ENCODE assay signal across 1 cellular context in genomic region chr18:75209952-75210261, GRCh38.
TF ChIP-seq lines count a peak whose summit lies in the region.

No MANE protein-coding gene starts in this region.

TF ChIP-seq in IMR-90, 13 proteins besides CTCF, POLR2A, EP300 and RAD21:
- TF ChIP-seq ELK1 (IDR thresholded peaks at IDR 0.05; ENCODE audit: borderline replicate concordance, low read depth, low read length) (no peak), MAZ (IDR thresholded peaks at IDR 0.05; ENCODE audit: borderline replicate concordance, low read depth, low read length) (no peak), MAFK (IDR thresholded peaks at IDR 0.05; ENCODE audit: low read depth, low read length) (no peak), BHLHE40 (IDR thresholded peaks at IDR 0.05; ENCODE audit: low read depth, low read length) (no peak)
